In genomic region chr5:139543423-139543991, GRCh38 we compare ENCODE assay signal across 8 cellular contexts. TPM values are rescaled to one million over a fixed set of nuclear protein-coding genes. Genes with fewer than 3 reads are reported as not detected.
DNase-seq lines count a peak whose midpoint lies in the region; ATAC-seq, FAIRE-seq and TF ChIP-seq lines count a peak whose summit lies in the region.

No MANE protein-coding gene starts in this region.

- H3K36me3 ChIP-seq in lower lobe of right lung, result no peaks in the 10 kb centered on the region

- intact Hi-C loops in lower lobe of right lung (cut with DNase I), result no loop called here

- peak; percentile 72 for FAIRE-seq in GM19239 (lab: Jason Lieb, UNC)

- H3K4me3 ChIP-seq in lower lobe of right lung, result peak overlapping the region; percentile 41

- DNase-seq in AG20443 (ENCODE audit: low spot score) (peak; percentile 78), GM19239 (ENCODE audit: insufficient read length, low spot score) (peak; percentile 61), dermis blood vessel endothelial cell (peak; percentile 79), lower lobe of right lung (peak; percentile 80), HPDE6-E6E7 (ENCODE audit: extremely low spot score) (no peak)
- peak in 3 of 4 experiments; percentile 6 to 22 (median 20) for DNase-seq in activated CD4-positive, CD25-positive, alpha-beta regulatory T cell (lab: John Stamatoyannopoulos, UW)
- DNase-seq in stimulated activated CD8-positive, alpha-beta memory T cell treated with anti-CD3 and anti-CD28 coated beads, Interleukin-7, amount 100 ng/mL, for 48 hours (ENCODE audit: extremely low read depth in 1 of 2, low read depth in 1 of 2), result peak; percentile 30 to 37

- ATAC-seq in HG03342 (IDR thresholded peaks at IDR 0.05; ENCODE audit: unreplicated experiment) (peak; percentile 89), lower lobe of right lung (peak; percentile 98)

- H3K27ac ChIP-seq in lower lobe of right lung, result peak overlapping the region; percentile 44

- no peaks in the 10 kb centered on the region for H3K9me3 ChIP-seq in lower lobe of right lung

- H3K27me3 ChIP-seq in lower lobe of right lung (ENCODE audit: low read depth), result no peaks in the 10 kb centered on the region

- peak; percentile 44 for TF ChIP-seq CTCF in lower lobe of right lung (IDR thresholded peaks at IDR 0.05)

- no peaks in the 10 kb centered on the region for H3K4me1 ChIP-seq in lower lobe of right lung

RNA-seq across cellular contexts. Expression of gene UBE2D2, which starts 17.6 kb away (rescaled TPM):
- total RNA-seq in dermis blood vessel endothelial cell (68.5 and 71.6 TPM in 2 replicates), lower lobe of right lung (97.0 TPM)
